8 cellular contexts compared by ENCODE assay signal in the genomic region with DNA sequence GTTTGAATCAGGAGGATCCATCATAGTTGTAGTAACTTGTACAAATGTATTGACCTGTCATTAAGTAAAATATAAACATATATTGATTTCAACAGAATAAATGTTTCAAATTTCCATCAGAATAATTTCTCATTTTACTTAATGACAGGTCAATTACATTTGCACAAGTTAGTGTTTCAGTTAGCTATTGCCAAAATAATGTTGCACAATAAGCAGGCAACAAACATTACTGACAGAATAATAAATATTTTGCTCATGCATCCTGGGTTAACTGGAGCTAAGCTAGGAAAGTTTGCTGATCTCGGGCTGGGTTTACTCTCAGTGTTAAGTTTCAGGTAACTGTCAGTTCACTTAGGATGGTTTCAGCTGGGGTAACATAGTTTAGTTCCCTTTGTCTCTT.
"Had no signal": no experiment of that assay in that cellular context is flagged by ENCODE, and none has a peak within 500 bp of the region (broad histone marks: within the 10 kb centered on the region; RNA-seq: fewer than 3 reads in every experiment).

No MANE protein-coding gene starts in this region.

- H3K4me3 Mint-ChIP-seq: HFFc6 had no signal

- DNase-seq: GOT3, H7, HFFc6, Karpas-422, KBM-7 had no signal

- H3K4me2 ChIP-seq: KMS-11 had no signal

- H3K27ac Mint-ChIP-seq: HFFc6 had no signal

- H3K36me3 ChIP-seq: HAP-1 had no signal

- H3K4me1 ChIP-seq: HAP-1 had no signal

- H3K4me3 ChIP-seq: HAP-1 had no signal

- H3K9ac ChIP-seq: KMS-11 had no signal

- H3K9me3 ChIP-seq: HAP-1 had no signal

- H3K27ac ChIP-seq: KMS-11 had no signal

- ATAC-seq: HCT116 had no signal

- H3K9me3 Mint-ChIP-seq: HFFc6 had no signal
